9 cellular contexts compared by ENCODE assay signal in genomic region chr10:97179731-97180366, GRCh38. TPM values are rescaled to one million over a fixed set of nuclear protein-coding genes. Genes with fewer than 3 reads are reported as not detected.
DNase-seq lines count a peak whose midpoint lies in the region; ATAC-seq lines count a peak whose summit lies in the region.
"Had no signal": no experiment of that assay in that cellular context is flagged by ENCODE, and none has a peak within 500 bp of the region (broad histone marks: within the 10 kb centered on the region; RNA-seq: fewer than 3 reads in every experiment).

No MANE protein-coding gene starts in this region.

- no peak overlapping the region for H2BK15ac ChIP-seq in mesendoderm (replicated peaks; ENCODE audit: low read depth)

- no peak overlapping the region for H4K5ac ChIP-seq in mesendoderm (ENCODE audit: low read length)

- H3K27me3 ChIP-seq in mesendoderm (ENCODE audit: insufficient read depth, low read length, poor library complexity): peaks cover 9% of the 10 kb centered on the region

- H3K9ac ChIP-seq in mesendoderm (ENCODE audit: low read length): peak overlapping the region; percentile 10

- WGBS in mesendoderm (ENCODE audit: extremely low coverage, insufficient coverage, low lambda C conversion rate): no CpG with 5 or more reads among the region's 26 CpGs

- no peak overlapping the region for H3K27ac ChIP-seq in mesendoderm (ENCODE audit: low read depth, low read length)

- H3K56ac ChIP-seq in mesendoderm (ENCODE audit: low read length): peak overlapping the region; percentile 69

- DNase-seq in Daoy (ENCODE audit: low read depth) (peak; percentile 34), NCI-H1694 (lab: John Stamatoyannopoulos, UW) (peak; percentile 76), cerebellum (ENCODE audit: low spot score) (peak; percentile 55), mesendoderm (peak; percentile 90), GM19240 (ENCODE audit: insufficient read length, low spot score) (no peak), NCI-H526 (lab: John Stamatoyannopoulos, UW) (no peak), NCI-H1048 (lab: John Stamatoyannopoulos, UW) (no peak)
- DNase-seq: NCI-H774 had no signal

- H3K36me3 ChIP-seq in mesendoderm (ENCODE audit: control insufficient read depth, insufficient read depth, low read length): no peaks in the 10 kb centered on the region

- ATAC-seq in HG03196 (IDR thresholded peaks at IDR 0.05; ENCODE audit: unreplicated experiment): no peak

- no peak overlapping the region for H3K4me3 ChIP-seq in mesendoderm (ENCODE audit: low read length)

- no peaks in the 10 kb centered on the region for H3K79me2 ChIP-seq in mesendoderm (ENCODE audit: control insufficient read depth, insufficient read depth, low read length)

- peak overlapping the region; percentile 8 for H3K4me2 ChIP-seq in mesendoderm (ENCODE audit: low read length)

- H2BK5ac ChIP-seq in mesendoderm (ENCODE audit: low read length): no peak overlapping the region

- no peak overlapping the region for H3K23ac ChIP-seq in mesendoderm (ENCODE audit: low read length)

- no peaks in the 10 kb centered on the region for H3K79me1 ChIP-seq in mesendoderm (ENCODE audit: low read length)

- H3K18ac ChIP-seq in mesendoderm (ENCODE audit: low read length): no peak overlapping the region

- no peak overlapping the region for H2BK120ac ChIP-seq in mesendoderm (ENCODE audit: low read depth, low read length)

- no peak overlapping the region for H2AK5ac ChIP-seq in mesendoderm (ENCODE audit: low read length)

- H4K8ac ChIP-seq in mesendoderm (ENCODE audit: low read depth, low read length): no peak overlapping the region

- peaks cover 4% of the 10 kb centered on the region for H3K4me1 ChIP-seq in mesendoderm (ENCODE audit: control insufficient read depth, low read depth, low read length)

- no peak overlapping the region for H3K4ac ChIP-seq in mesendoderm (ENCODE audit: low read depth, low read length)

RNA-seq across cellular contexts. Expression of gene SLIT1, which starts 5.9 kb away (rescaled TPM):
- total RNA-seq in Daoy (2014; rRNA removed; shearing (Covaris generic)): 0.11 TPM in 1 of 2 replicates, not detected in the other
- total RNA-seq in cerebellum: 23.2 TPM
- 0.20 TPM for polyA plus RNA-seq in mesendoderm (2013, experiment 1 of 2)
- 0.15 TPM for polyA plus RNA-seq in mesendoderm (2013, experiment 2 of 2)

Comparison
In these comparisons a context has a peak if more than half of its experiments do, and no peak if none do; other contexts are left out.
1. DNase-seq: peak in Daoy (single experiment), NCI-H1694 (single experiment), cerebellum (single experiment) and mesendoderm (single experiment); none in GM19240 (single experiment), NCI-H526 (0 of 2) and NCI-H1048 (single experiment).
2. RNA of gene SLIT1, which starts 5.9 kb away (total RNA-seq): 23.2 TPM in cerebellum (single experiment); 0.11 TPM in Daoy; every median in the first group is over 10 times any median in the second.